In the genomic region with DNA sequence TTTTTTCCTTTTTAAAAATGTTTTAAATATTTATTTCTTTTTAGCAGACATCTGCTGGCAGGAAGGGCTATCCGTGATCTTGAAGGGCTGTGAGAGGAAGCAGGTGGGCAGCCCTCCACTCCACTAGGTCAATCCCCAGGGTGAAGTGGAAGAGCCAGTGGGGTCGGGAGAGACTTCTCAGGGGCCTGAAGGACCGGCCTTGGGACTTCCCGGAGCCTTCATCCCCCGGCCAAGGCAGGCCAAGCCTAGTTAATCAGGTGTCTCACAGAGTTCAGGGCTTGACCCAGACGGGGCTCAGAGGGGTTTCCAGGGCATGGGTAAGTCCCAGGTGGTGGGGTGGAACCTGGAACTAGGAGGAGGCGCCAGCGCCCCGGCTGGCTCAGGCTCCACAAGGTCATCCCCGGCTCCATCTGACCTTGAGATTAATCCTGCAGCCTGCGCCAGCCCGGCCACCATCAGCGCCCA, we compare ENCODE assay signal across 9 cellular contexts. TPM values are rescaled to one million over a fixed set of nuclear protein-coding genes. Genes with fewer than 3 reads are reported as not detected.
DNase-seq lines count a peak whose midpoint lies in the region; ATAC-seq and TF ChIP-seq lines count a peak whose summit lies in the region.
"Had no signal": no experiment of that assay in that cellular context is flagged by ENCODE, and none has a peak within 500 bp of the region (broad histone marks: within the 10 kb centered on the region; RNA-seq: fewer than 3 reads in every experiment).

No MANE protein-coding gene starts in this region.

- DNase-seq in CD14-positive monocyte (ENCODE audit: low spot score) (no peak), body of pancreas (peak; percentile 59 to 70 (median 62)), osteoblast (ENCODE audit: insufficient read length, low spot score, missing footprints) (peak; percentile 63), NCI-H524 treated with DMSO at 0.1 percent for 48 hours (lab: John Stamatoyannopoulos, UW) (no peak), NCI-H774 (lab: John Stamatoyannopoulos, UW) (no peak)
- no peak for DNase-seq in effector CD4-positive, alpha-beta T cell
- DNase-seq: NCI-H2081 treated with DMSO at 0.1 percent for 48 hours had no signal

- TF ChIP-seq CTCF in CD14-positive monocyte (IDR thresholded peaks at IDR 0.05) = peak; percentile 19
- peak in 1 of 7 experiments; percentile 3 for TF ChIP-seq CTCF in body of pancreas (IDR thresholded peaks at IDR 0.05)
- no peak for TF ChIP-seq CTCF in osteoblast (IDR thresholded peaks at IDR 0.05; ENCODE audit: extremely low read depth, low read depth, low read length)

- no peak overlapping the region for H3K4me2 ChIP-seq in osteoblast (ENCODE audit: insufficient read depth, low read length)

- 20 to 23% methylated on average over 11 to 13 of the region's 13 CpGs for WGBS in body of pancreas, 2 donors

- H3K4me1 ChIP-seq in body of pancreas = peaks cover 16% of the 10 kb centered on the region
- H3K4me1 ChIP-seq in osteoblast (ENCODE audit: insufficient read depth, low read length) = no peaks in the 10 kb centered on the region

- H3K4me3 ChIP-seq in body of pancreas (no peak overlapping the region), osteoblast (ENCODE audit: insufficient read depth, low read length) (no peak overlapping the region)

- peaks cover 1 to 8% (median 3%) of the 10 kb centered on the region in 3 donors for H3K27me3 Mint-ChIP-seq in CD14-positive monocyte (ENCODE audit: low read depth in 3 of 3)

- intact Hi-C loops in CD14-positive monocyte (cut with micrococcal nuclease) = loop anchor here (2.0 to 5.0 kb wide), 3 partner anchors 78 to 314 kb away; no protein-coding TSS in a partner anchor
- intact Hi-C loops in body of pancreas (cut with DNase I) = loop anchor here (10.0 kb wide), 1 partner anchor 218 kb away; no protein-coding TSS in a partner anchor

- H3K9me3 ChIP-seq in body of pancreas (no peaks in the 10 kb centered on the region), osteoblast (ENCODE audit: low read depth, low read length) (no peaks in the 10 kb centered on the region)

- H3K27ac ChIP-seq in body of pancreas (peak overlapping the region in 3 of 4 donors; percentile 17 to 65 (median 47)), osteoblast (ENCODE audit: low read depth, low read length) (no peak overlapping the region)

- no peak for TF ChIP-seq POLR2A in body of pancreas (IDR thresholded peaks at IDR 0.05)

- H3K36me3 ChIP-seq in body of pancreas (replicated peaks in 1 of 2; ENCODE audit: insufficient read depth in 1 of 2, low read depth in 2 of 2) = no peaks in the 10 kb centered on the region
- H3K36me3 ChIP-seq in osteoblast (ENCODE audit: insufficient read depth, low read length) = peaks cover 4% of the 10 kb centered on the region

- H3K9me3 Mint-ChIP-seq in CD14-positive monocyte = peaks cover 0 to 2% (median 0%) of the 10 kb centered on the region in 7 donors

- no peaks in the 10 kb centered on the region for H3K27me3 ChIP-seq in body of pancreas
- no peaks in the 10 kb centered on the region for H3K27me3 ChIP-seq in osteoblast (ENCODE audit: insufficient read depth, low read length)

- H3K4me3 Mint-ChIP-seq in CD14-positive monocyte = peak overlapping the region; percentile 83 to 88

- no peaks in the 10 kb centered on the region for H3K79me2 ChIP-seq in osteoblast (ENCODE audit: insufficient read depth, low read length)

- H2AFZ ChIP-seq in osteoblast (ENCODE audit: low read length) = no peak overlapping the region

- H3K4me1 Mint-ChIP-seq in CD14-positive monocyte = peaks cover 18% of the 10 kb centered on the region

- peak overlapping the region in 3 of 7 donors; percentile 35 to 57 (median 54) for H3K27ac Mint-ChIP-seq in CD14-positive monocyte

- no peaks in the 10 kb centered on the region for H4K20me1 ChIP-seq in osteoblast (ENCODE audit: insufficient read depth, low read length)

- peaks cover 24 to 32% of the 10 kb centered on the region in 2 donors for H3K36me3 Mint-ChIP-seq in CD14-positive monocyte

- ATAC-seq in HG02588 (IDR thresholded peaks at IDR 0.05; ENCODE audit: unreplicated experiment) = peak; percentile 12
- ATAC-seq in body of pancreas = peak; percentile 18
- ATAC-seq in HG03196 (IDR thresholded peaks at IDR 0.05; ENCODE audit: unreplicated experiment) = no peak

RNA-seq across cellular contexts. Expression of a gene that starts 44.3 kb away (rescaled TPM):
- not detected for polyA plus RNA-seq in CD14-positive monocyte
- 1 to 10 TPM; 4.9 to 6.7 TPM for total RNA-seq in body of pancreas
- 0.72 and 5.3 TPM in 2 replicates for total RNA-seq in osteoblast

RNA-seq across cellular contexts. Expression of a gene that starts 52.9 kb away (rescaled TPM):
- polyA plus RNA-seq in CD14-positive monocyte = 10 to 100 TPM; 42.6 to 60.0 TPM
- total RNA-seq in body of pancreas = 10 to 100 TPM in 1 of 2 donors, 1 to 10 TPM in 1; 4.9 to 10.1 TPM
- 5.1 and 5.6 TPM in 2 replicates for total RNA-seq in osteoblast

Comparison
In these comparisons a context has a peak if more than half of its experiments do, and no peak if none do; other contexts are left out.
1. DNase-seq: peak in body of pancreas (4 of 4) and osteoblast (single experiment); none in CD14-positive monocyte (single experiment), effector CD4-positive, alpha-beta T cell (single experiment), NCI-H524 treated with DMSO at 0.1 percent for 48 hours (single experiment) and NCI-H774 (single experiment).